In the genomic region with DNA sequence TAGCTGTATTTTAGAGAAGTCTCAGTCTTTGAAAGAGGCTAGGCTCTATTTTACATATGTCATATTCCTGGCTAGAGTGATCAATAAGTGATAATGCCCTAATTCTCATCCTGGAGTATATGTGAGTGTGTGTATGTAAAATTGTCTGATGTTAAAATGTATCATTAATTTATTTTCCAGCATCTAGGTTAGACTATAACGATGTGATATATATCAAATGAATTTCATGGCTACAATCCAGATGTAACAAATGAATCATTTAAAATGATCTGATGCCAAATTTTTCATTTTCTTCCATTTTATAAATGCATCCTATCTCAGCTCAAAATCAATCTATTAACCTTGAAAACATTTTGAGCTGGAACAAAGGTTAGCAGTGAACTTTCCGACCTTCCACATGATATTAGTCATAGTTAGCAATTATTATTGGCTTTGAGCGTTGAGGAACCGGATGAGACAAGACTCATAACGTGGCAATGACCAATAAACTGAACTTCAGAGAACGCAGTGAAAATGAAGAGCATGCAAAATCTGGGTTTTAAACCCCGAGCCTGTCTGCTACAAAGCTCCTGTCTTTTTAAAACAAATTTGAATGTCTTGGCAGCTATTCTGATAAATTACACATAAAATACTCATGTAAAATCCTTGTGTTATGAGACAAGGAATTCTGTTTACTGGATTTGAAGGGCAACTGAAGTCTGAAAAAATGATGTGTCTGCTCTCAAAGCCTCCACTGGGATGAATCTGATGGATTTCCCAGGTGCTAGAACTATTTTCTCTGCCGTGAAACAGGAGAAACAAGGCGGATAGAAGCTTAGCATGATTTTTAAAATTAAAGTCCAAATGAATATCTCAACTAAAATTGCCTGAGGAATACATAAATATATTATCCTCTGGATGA, we compare ENCODE assay signal across 9 cellular contexts.
DNase-seq lines count a peak whose midpoint lies in the region; ATAC-seq and TF ChIP-seq lines count a peak whose summit lies in the region.
"Had no signal": no experiment of that assay in that cellular context is flagged by ENCODE, and none has a peak within 500 bp of the region (broad histone marks: within the 10 kb centered on the region; RNA-seq: fewer than 3 reads in every experiment).

No MANE protein-coding gene starts in this region.

- CTCF ChIA-PET in HCT116 (lab: Charles Lee) = no interaction called here

- DNase-seq in HCT116 (ENCODE audit: low read depth, low spot score) (peak; percentile 36), T1000 (lab: John Stamatoyannopoulos, UW) (peak; percentile 8), fibroblast of the aortic adventitia (ENCODE audit: low read depth) (peak; percentile 83), MM.1S (no peak), NCI-H446 treated with DMSO at 0.1 percent for 48 hours (lab: John Stamatoyannopoulos, UW) (no peak)
- no peak for DNase-seq in stimulated activated effector memory CD8-positive, alpha-beta T cell treated with anti-CD3 and anti-CD28 coated beads, Interleukin-12 subunit alpha, Interleukin-12 subunit beta, amount 100 ng/mL, for 72 hours (ENCODE audit: low spot score in 2 of 2)
- DNase-seq in effector memory CD8-positive, alpha-beta T cell = no peak
- DNase-seq: activated CD4-positive, alpha-beta T cell treated with anti-CD3 and anti-CD28 coated beads for 36 hours; activated naive CD4-positive, alpha-beta T cell treated with anti-CD3 and anti-CD28 coated beads, Interleukin-2, amount 50 U/mL, for 16 hours had no signal

- no peaks in the 10 kb centered on the region for H3K9me2 ChIP-seq in HCT116 (ENCODE audit: insufficient read depth)
- no peaks in the 10 kb centered on the region for H3K9me2 ChIP-seq in MM.1S (replicated peaks; ENCODE audit: insufficient read depth, low read length)

- no peaks in the 10 kb centered on the region for H4K20me1 ChIP-seq in HCT116 (ENCODE audit: insufficient read depth)
- H4K20me1 ChIP-seq in MM.1S (ENCODE audit: insufficient read depth, low read length) = no peaks in the 10 kb centered on the region

- H2AFZ ChIP-seq in HCT116 (ENCODE audit: low read depth, low read length, poor library complexity, severe bottlenecking) (peak overlapping the region; percentile 96), MM.1S (ENCODE audit: low read length) (no peak overlapping the region)

- no peaks in the 10 kb centered on the region for H3K36me3 ChIP-seq in HCT116 (ENCODE audit: control insufficient read depth in 1 of 2, insufficient read depth in 2 of 2, low read length in 2 of 2)
- H3K36me3 ChIP-seq in MM.1S (replicated peaks; ENCODE audit: insufficient read depth, low read length) = no peaks in the 10 kb centered on the region

- H3K4me1 Mint-ChIP-seq in stimulated activated effector memory CD8-positive, alpha-beta T cell treated with anti-CD3 and anti-CD28 coated beads, Interleukin-12 subunit alpha, Interleukin-12 subunit beta, amount 100 ng/mL, for 72 hours = peaks cover 4% of the 10 kb centered on the region
- H3K4me1 Mint-ChIP-seq in effector memory CD8-positive, alpha-beta T cell (ENCODE audit: low read depth in 2 of 2) = peaks cover 6 to 7% of the 10 kb centered on the region in 2 donors

- no peaks in the 10 kb centered on the region for H3K9me3 Mint-ChIP-seq in stimulated activated effector memory CD8-positive, alpha-beta T cell treated with anti-CD3 and anti-CD28 coated beads, Interleukin-12 subunit alpha, Interleukin-12 subunit beta, amount 100 ng/mL, for 72 hours
- H3K9me3 Mint-ChIP-seq in effector memory CD8-positive, alpha-beta T cell = no peaks in the 10 kb centered on the region

- BruUV-seq in HCT116 (replicated peaks; lab: Mats Ljungman, UMichigan) = no TSS peak

- H3K9me3 ChIP-seq in HCT116 (ENCODE audit: control insufficient read depth in 1 of 2, insufficient read depth in 1 of 2, low read depth in 1 of 2, low read length in 2 of 2) = no peaks in the 10 kb centered on the region
- no peaks in the 10 kb centered on the region for H3K9me3 ChIP-seq in MM.1S (replicated peaks; ENCODE audit: insufficient read depth, low read length)

- TF ChIP-seq POLR2A in HCT116 (IDR thresholded peaks at IDR 0.05; ENCODE audit: borderline replicate concordance, extremely low read depth, insufficient read depth, insufficient read length) = no peak

- intact Hi-C loops in HCT116 (cut with micrococcal nuclease) = no loop called here

- H3K4me1 ChIP-seq in HCT116 (ENCODE audit: control insufficient read depth in 1 of 2, insufficient read depth in 2 of 2, low read length in 2 of 2) = peaks cover 19 to 31% of the 10 kb centered on the region in 2 experiments
- H3K4me1 ChIP-seq in MM.1S (ENCODE audit: low read length) = no peaks in the 10 kb centered on the region

- no peaks in the 10 kb centered on the region for H3K27me3 ChIP-seq in HCT116 (ENCODE audit: insufficient read depth, low read length)
- H3K27me3 ChIP-seq in MM.1S (replicated peaks; ENCODE audit: insufficient read depth, low read length) = no peaks in the 10 kb centered on the region

- no peaks in the 10 kb centered on the region for H3K36me3 Mint-ChIP-seq in stimulated activated effector memory CD8-positive, alpha-beta T cell treated with anti-CD3 and anti-CD28 coated beads, Interleukin-12 subunit alpha, Interleukin-12 subunit beta, amount 100 ng/mL, for 72 hours
- peaks cover 5% of the 10 kb centered on the region for H3K36me3 Mint-ChIP-seq in effector memory CD8-positive, alpha-beta T cell (ENCODE audit: insufficient read depth)

- peak overlapping the region; percentile 72 for H3K4me2 ChIP-seq in HCT116 (ENCODE audit: low read length)
- no peak overlapping the region for H3K4me2 ChIP-seq in MM.1S (ENCODE audit: low read depth, low read length)

- RAD21 ChIA-PET in HCT116 (lab: Charles Lee; ENCODE audit: low non-redundant PET in 1 of 2, low total read pairs in 2 of 2, uncharacterized antibody in 2 of 2, unreplicated experiment in 2 of 2) = no interaction called here

- H3K79me2 ChIP-seq in HCT116 (ENCODE audit: insufficient read depth, low read length) = no peaks in the 10 kb centered on the region
- no peaks in the 10 kb centered on the region for H3K79me2 ChIP-seq in MM.1S (ENCODE audit: low read length)

- H3K27me3 Mint-ChIP-seq in effector memory CD8-positive, alpha-beta T cell = no peaks in the 10 kb centered on the region

- H3K4me3 Mint-ChIP-seq in stimulated activated effector memory CD8-positive, alpha-beta T cell treated with anti-CD3 and anti-CD28 coated beads, Interleukin-12 subunit alpha, Interleukin-12 subunit beta, amount 100 ng/mL, for 72 hours = no peak overlapping the region
- H3K4me3 Mint-ChIP-seq in effector memory CD8-positive, alpha-beta T cell = no peak overlapping the region
- H3K4me3 Mint-ChIP-seq: activated CD4-positive, alpha-beta T cell treated with anti-CD3 and anti-CD28 coated beads for 36 hours had no signal

- TF ChIP-seq RAD21 in HCT116 (IDR thresholded peaks at IDR 0.05; ENCODE audit: low read depth) = no peak

- H3F3A ChIP-seq in MM.1S (ENCODE audit: insufficient read depth, low read length) = no peaks in the 10 kb centered on the region

- POLR2A ChIA-PET in HCT116 (lab: Charles Lee) = no interaction called here

- H3K27ac ChIP-seq in HCT116 (ENCODE audit: low read depth, low read length) = peak overlapping the region; percentile 52; the same call in 1 of the 2 replicates
- H3K27ac ChIP-seq in MM.1S (ENCODE audit: low read length) = no peak overlapping the region

- H3K9ac ChIP-seq in HCT116 (ENCODE audit: low read length) (peak overlapping the region; percentile 25; the same call in 1 of the 2 replicates), MM.1S (ENCODE audit: low read length) (no peak overlapping the region)

- ATAC-seq in HCT116 = peak; percentile 84
- ATAC-seq in stimulated activated effector memory CD8-positive, alpha-beta T cell treated with anti-CD3 and anti-CD28 coated beads, Interleukin-12 subunit alpha, Interleukin-12 subunit beta, amount 100 ng/mL, for 72 hours = peak; percentile 64
- no peak for ATAC-seq in effector memory CD8-positive, alpha-beta T cell (replicated peaks)
- ATAC-seq: activated CD4-positive, alpha-beta T cell treated with anti-CD3 and anti-CD28 coated beads for 36 hours had no signal

- TF ChIP-seq CTCF in HCT116 (IDR thresholded peaks at IDR 0.05 in 2 of 3, conservative IDR thresholded peaks at IDR 0.05 in 1 of 3; ENCODE audit: borderline replicate concordance in 1 of 3, insufficient read depth in 1 of 3, low read depth in 2 of 3, low read length in 2 of 3) (no peak), fibroblast of the aortic adventitia (IDR thresholded peaks at IDR 0.05; ENCODE audit: insufficient read depth, low read length) (no peak), MM.1S (IDR thresholded peaks at IDR 0.05; ENCODE audit: low read length) (no peak)

- peak overlapping the region in 1 of 2 experiments; percentile 33; a peak in 2 of 4 replicates for H3K4me3 ChIP-seq in HCT116 (replicated peaks in 1 of 2; ENCODE audit: low read depth in 1 of 2, low read length in 2 of 2)
- H3K4me3 ChIP-seq in fibroblast of the aortic adventitia (ENCODE audit: low read depth, low read length) = no peak overlapping the region
- H3K4me3 ChIP-seq in MM.1S (ENCODE audit: low read length) = no peak overlapping the region

- no peak overlapping the region for H3K27ac Mint-ChIP-seq in stimulated activated effector memory CD8-positive, alpha-beta T cell treated with anti-CD3 and anti-CD28 coated beads, Interleukin-12 subunit alpha, Interleukin-12 subunit beta, amount 100 ng/mL, for 72 hours
- peak overlapping the region in 1 of 2 donors; percentile 47 for H3K27ac Mint-ChIP-seq in effector memory CD8-positive, alpha-beta T cell
- H3K27ac Mint-ChIP-seq: activated CD4-positive, alpha-beta T cell treated with anti-CD3 and anti-CD28 coated beads for 36 hours had no signal

TF ChIP-seq in HCT116, 20 proteins besides CTCF, POLR2A, EP300 and RAD21 (continues in another document):
- TF ChIP-seq, protein P1, sequence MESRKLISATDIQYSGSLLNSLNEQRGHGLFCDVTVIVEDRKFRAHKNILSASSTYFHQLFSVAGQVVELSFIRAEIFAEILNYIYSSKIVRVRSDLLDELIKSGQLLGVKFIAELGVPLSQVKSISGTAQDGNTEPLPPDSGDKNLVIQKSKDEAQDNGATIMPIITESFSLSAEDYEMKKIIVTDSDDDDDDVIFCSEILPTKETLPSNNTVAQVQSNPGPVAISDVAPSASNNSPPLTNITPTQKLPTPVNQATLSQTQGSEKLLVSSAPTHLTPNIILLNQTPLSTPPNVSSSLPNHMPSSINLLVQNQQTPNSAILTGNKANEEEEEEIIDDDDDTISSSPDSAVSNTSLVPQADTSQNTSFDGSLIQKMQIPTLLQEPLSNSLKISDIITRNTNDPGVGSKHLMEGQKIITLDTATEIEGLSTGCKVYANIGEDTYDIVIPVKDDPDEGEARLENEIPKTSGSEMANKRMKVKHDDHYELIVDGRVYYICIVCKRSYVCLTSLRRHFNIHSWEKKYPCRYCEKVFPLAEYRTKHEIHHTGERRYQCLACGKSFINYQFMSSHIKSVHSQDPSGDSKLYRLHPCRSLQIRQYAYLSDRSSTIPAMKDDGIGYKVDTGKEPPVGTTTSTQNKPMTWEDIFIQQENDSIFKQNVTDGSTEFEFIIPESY (IDR thresholded peaks at IDR 0.05; ENCODE audit: extremely low read depth, insufficient replicate concordance, low read length) = no peak
- peak; percentile 87 for TF ChIP-seq TCF7L2 (IDR thresholded peaks at IDR 0.05; ENCODE audit: borderline replicate concordance, extremely low read depth, insufficient read depth, insufficient read length)
- no peak for TF ChIP-seq POLR2AphosphoS5 (IDR thresholded peaks at IDR 0.05; ENCODE audit: low read depth, low read length)
- TF ChIP-seq YY1 (IDR thresholded peaks at IDR 0.05; ENCODE audit: extremely low read depth, insufficient replicate concordance, low read depth, low read length) = peak; percentile 7

Comparison
In these comparisons a context has a peak if more than half of its experiments do, and no peak if none do; other contexts are left out.
1. DNase-seq: peak in HCT116 (single experiment), T1000 (single experiment) and fibroblast of the aortic adventitia (single experiment); none in stimulated activated effector memory CD8-positive, alpha-beta T cell treated with anti-CD3 and anti-CD28 coated beads, Interleukin-12 subunit alpha, Interleukin-12 subunit beta, amount 100 ng/mL, for 72 hours (0 of 2), MM.1S (single experiment), NCI-H446 treated with DMSO at 0.1 percent for 48 hours (single experiment) and effector memory CD8-positive, alpha-beta T cell (0 of 3).